15 cellular contexts compared by ENCODE assay signal in the genomic region with DNA sequence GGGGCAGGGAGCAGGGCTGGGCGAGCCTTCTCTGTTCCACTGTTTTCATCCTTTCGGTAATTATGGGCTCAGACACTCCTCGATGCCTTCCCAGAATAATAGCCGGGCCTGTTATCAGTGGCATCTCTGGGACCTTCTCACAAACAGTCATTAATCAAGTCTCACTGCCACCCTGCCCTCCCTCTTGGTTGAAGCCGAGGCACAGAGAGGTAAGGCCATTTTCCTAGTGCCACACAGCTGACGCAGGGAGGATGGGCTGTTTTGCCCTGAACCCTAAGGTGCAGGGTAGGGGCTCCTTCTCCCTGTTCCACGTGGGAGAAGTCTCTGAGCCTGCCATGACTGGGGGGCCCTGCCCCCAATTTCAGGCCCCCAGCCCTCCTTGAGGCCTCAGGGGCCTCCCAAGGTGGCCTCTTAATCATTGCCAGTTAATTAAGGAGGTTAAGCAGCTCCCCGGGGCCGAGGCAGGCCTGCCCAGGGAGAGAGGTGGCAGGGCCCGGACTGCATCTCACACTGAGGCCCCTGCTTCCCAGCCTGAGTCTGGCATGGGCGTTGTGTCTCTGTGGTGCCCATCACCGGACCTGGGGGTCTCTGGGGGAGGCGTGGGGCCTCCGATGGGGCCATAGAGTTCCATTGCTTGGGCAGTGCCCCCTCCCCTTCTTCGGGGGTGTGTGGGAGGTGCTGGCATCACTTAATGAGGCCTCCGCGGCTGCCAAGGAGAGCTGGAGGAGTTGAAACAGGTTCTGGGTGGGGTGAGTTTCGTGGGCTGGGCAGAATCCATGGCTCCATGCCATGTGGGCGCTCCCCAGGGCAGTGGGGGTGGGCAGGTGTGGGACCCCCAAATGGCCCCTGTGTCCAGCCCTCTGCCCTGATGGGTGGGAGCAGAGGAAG.
"Had no signal": no experiment of that assay in that cellular context is flagged by ENCODE, and none has a peak within 500 bp of the region (broad histone marks: within the 10 kb centered on the region; RNA-seq: fewer than 3 reads in every experiment).

No MANE protein-coding gene starts in this region.

- H3K4me3 Mint-ChIP-seq: activated CD8-positive, alpha-beta T cell treated with anti-CD3 and anti-CD28 coated beads, Interleukin-2, amount 10 ng/mL, durations not matched to agents 7 days and 5 days; naive thymus-derived CD8-positive, alpha-beta T cell; WTC11 had no signal

- H3K27me3 Mint-ChIP-seq: naive thymus-derived CD8-positive, alpha-beta T cell had no signal

- H3K27ac Mint-ChIP-seq: activated CD8-positive, alpha-beta T cell treated with anti-CD3 and anti-CD28 coated beads, Interleukin-2, amount 10 ng/mL, durations not matched to agents 7 days and 5 days had no signal

- H3K9me3 Mint-ChIP-seq: activated naive CD4-positive, alpha-beta T cell treated with anti-CD3 and anti-CD28 coated beads, Interleukin-2, amount 50 U/mL, for 72 hours; naive thymus-derived CD8-positive, alpha-beta T cell; WTC11 had no signal

- ATAC-seq: activated CD8-positive, alpha-beta T cell treated with anti-CD3 and anti-CD28 coated beads, Interleukin-2, amount 10 ng/mL, durations not matched to agents 7 days and 5 days; activated naive CD4-positive, alpha-beta T cell treated with anti-CD3 and anti-CD28 coated beads, Interleukin-2, amount 50 U/mL, for 72 hours; left lung; naive thymus-derived CD8-positive, alpha-beta T cell; WTC11 had no signal

- H3K4me1 Mint-ChIP-seq: WTC11 had no signal

- DNase-seq: activated CD4-positive, alpha-beta T cell treated with anti-CD3 and anti-CD28 coated beads for 48 hours; activated CD8-positive, alpha-beta memory T cell treated with anti-CD3 and anti-CD28 coated beads, Interleukin-2, amount 50 U/mL, for 4 hours; activated CD8-positive, alpha-beta T cell treated with anti-CD3 and anti-CD28 coated beads, Interleukin-2, amount 10 ng/mL, durations not matched to agents 7 days and 5 days; activated effector memory CD4-positive, alpha-beta T cell treated with anti-CD3 and anti-CD28 coated beads, Interleukin-2, amount 50 U/mL, for 16 hours; activated T-cell treated with anti-CD3 and anti-CD28 coated beads, Interleukin-2, amount 50 U/mL, for 48 hours; left lung; naive thymus-derived CD8-positive, alpha-beta T cell; right cardiac atrium; small intestine; stimulated activated CD4-positive, alpha-beta T cell treated with anti-CD3 and anti-CD28 coated beads, Interleukin-4, amount 100 ng/mL, for 24 hours; stimulated activated naive CD4-positive, alpha-beta T cell treated with Interleukin-2 at 50 U/mL for 16 hours; T-helper 2 cell; upper lobe of left lung had no signal
